Comparison of ENCODE assay signal across 14 cellular contexts in the genomic region with DNA sequence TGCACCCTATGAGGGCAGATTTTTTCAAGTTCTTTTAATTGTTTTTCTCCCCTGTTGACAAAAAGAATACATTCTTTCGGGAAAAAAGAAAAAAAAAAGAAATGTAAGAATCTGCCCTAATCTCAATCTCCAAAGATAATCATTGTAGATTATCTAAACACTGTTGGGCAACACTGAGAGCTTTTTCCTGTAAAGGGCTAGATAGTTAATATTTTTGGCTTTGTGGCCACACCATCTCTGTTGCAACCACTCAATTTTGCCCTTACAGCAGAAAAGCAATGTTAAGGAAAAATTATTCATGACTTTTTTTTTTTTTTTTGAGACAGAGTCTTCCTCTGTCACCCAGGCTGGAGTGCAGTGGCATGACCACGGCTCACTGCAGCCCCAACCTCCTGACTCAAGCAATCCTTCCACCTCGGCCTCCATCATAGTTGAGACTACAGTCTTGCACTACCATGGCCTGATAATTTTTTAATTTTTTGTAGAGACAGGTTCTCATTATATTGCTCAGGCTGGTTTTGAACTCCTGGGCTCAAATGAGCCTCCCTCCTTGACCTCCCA.
"Had no signal": no experiment of that assay in that cellular context is flagged by ENCODE, and none has a peak within 500 bp of the region (broad histone marks: within the 10 kb centered on the region; RNA-seq: fewer than 3 reads in every experiment).

No MANE protein-coding gene starts in this region.

- H3K36me3 ChIP-seq: cardiac muscle cell, upper lobe of right lung, WERI-Rb-1 had no signal

- H3K4me3 ChIP-seq: cardiac muscle cell, psoas muscle, upper lobe of right lung had no signal

- H3K27ac ChIP-seq: cardiac muscle cell, psoas muscle, upper lobe of right lung, WERI-Rb-1 had no signal

- H3K27me3 ChIP-seq: cardiac muscle cell, upper lobe of right lung had no signal

- ATAC-seq: activated CD8-positive, alpha-beta memory T cell treated with anti-CD3 and anti-CD28 coated beads, Interleukin-2, amount 10 ng/mL, durations not matched to agents 7 days and 5 days; left colon; psoas muscle; sciatic nerve; stimulated activated naive CD8-positive, alpha-beta T cell treated with anti-CD3 and anti-CD28 coated beads, Interleukin-15, amount 100 ng/mL, for 72 hours; upper lobe of right lung had no signal

- DNase-seq: activated CD4-positive, alpha-beta memory T cell treated with anti-CD3 and anti-CD28 coated beads for 36 hours; activated CD8-positive, alpha-beta memory T cell treated with anti-CD3 and anti-CD28 coated beads, Interleukin-2, amount 10 ng/mL, durations not matched to agents 7 days and 5 days; activated effector memory CD4-positive, alpha-beta T cell treated with Interleukin-2 at 50 U/mL for 16 hours; activated T-cell treated with anti-CD3 and anti-CD28 coated beads, Interleukin-2, amount 50 U/mL, for 24 hours; erythroblast; left colon; mammary epithelial cell; psoas muscle; stimulated activated CD4-positive, alpha-beta T cell treated with anti-CD3 and anti-CD28 coated beads, Interleukin-1b, Interleukin-23, amount 100 ng/mL, for 48 hours; stimulated activated naive CD8-positive, alpha-beta T cell treated with anti-CD3 and anti-CD28 coated beads, Interleukin-15, amount 100 ng/mL, for 72 hours; upper lobe of right lung; WERI-Rb-1 had no signal

- H3K9me3 ChIP-seq: psoas muscle, upper lobe of right lung had no signal

- H3K4me1 ChIP-seq: psoas muscle, upper lobe of right lung had no signal
